1 cellular context compared by ENCODE assay signal in genomic region chr11:128465946-128466688, GRCh38.
TF ChIP-seq lines count a peak whose summit lies in the region.

No MANE protein-coding gene starts in this region.

TF ChIP-seq in IMR-90, 13 proteins besides CTCF, POLR2A, EP300 and RAD21 (continued from another document):
- TF ChIP-seq MXI1 (IDR thresholded peaks at IDR 0.05; ENCODE audit: borderline replicate concordance, low read depth, low read length) (no peak), NFE2L2 (IDR thresholded peaks at IDR 0.05; ENCODE audit: low read depth, low read length) (no peak), CHD1 (IDR thresholded peaks at IDR 0.05; ENCODE audit: low read depth, low read length) (no peak)
